In genomic region chr5:118989816-118990215, GRCh38 we compare ENCODE assay signal across 26 cellular contexts. TPM values are rescaled to one million over a fixed set of nuclear protein-coding genes. Genes with fewer than 3 reads are reported as not detected.
DNase-seq lines count a peak whose midpoint lies in the region; ATAC-seq, FAIRE-seq and TF ChIP-seq lines count a peak whose summit lies in the region.
"Had no signal": no experiment of that assay in that cellular context is flagged by ENCODE, and none has a peak within 500 bp of the region (broad histone marks: within the 10 kb centered on the region; RNA-seq: fewer than 3 reads in every experiment).

No MANE protein-coding gene starts in this region.

- no peaks in the 10 kb centered on the region for H3K36me3 Mint-ChIP-seq in nephron progenitor cell (ENCODE audit: low read depth)
- peaks cover under 1 to 6% of the 10 kb centered on the region in 2 donors for H3K36me3 Mint-ChIP-seq in activated naive CD4-positive, alpha-beta T cell treated with anti-CD3 and anti-CD28 coated beads, Interleukin-2, amount 50 U/mL, for 72 hours

- FAIRE-seq in K562 (lab: Jason Lieb, UNC) = peak; percentile 11
- FAIRE-seq: GM12891, HTR-8/SVneo, RCC 7860 had no signal

- WGBS in K562 (ENCODE audit: insufficient coverage, low coverage, missing lambda C conversion rate) = 10% methylated on average over 6 of the region's 6 CpGs
- WGBS in upper lobe of left lung, 2 donors = 69 to 72% methylated on average over 6 of the region's 6 CpGs

- H3K27me3 ChIP-seq in BLaER1 (no peaks in the 10 kb centered on the region), K562 (ENCODE audit: control insufficient read depth in 2 of 2, insufficient read depth in 2 of 2, low read length in 2 of 2) (no peaks in the 10 kb centered on the region), upper lobe of left lung (no peaks in the 10 kb centered on the region), HAP-1 (ENCODE audit: low read depth) (no peaks in the 10 kb centered on the region)
- H3K27me3 ChIP-seq: ovary, tibial nerve had no signal

- no TSS peak for BruUV-seq in K562 (replicated peaks; lab: Mats Ljungman, UMichigan)

- no peaks in the 10 kb centered on the region; the same call in 2 of the 3 replicates for H3K79me2 ChIP-seq in K562 (ENCODE audit: control insufficient read depth, insufficient read depth, low read length)

- H3K4me3 Mint-ChIP-seq in nephron progenitor cell = no peak overlapping the region

- CTCF ChIA-PET in K562 (lab: Yijun Ruan, JAX; ENCODE audit: low intra/inter-chr PET ratio) = interaction anchor here (0.6 to 1.2 kb wide), 3 partner anchors 32 to 1090 kb away, joined by 3 to 5 read pairs (median 4); no protein-coding TSS in a partner anchor

- TF ChIP-seq EP300 in K562 (IDR thresholded peaks at IDR 0.05; ENCODE audit: low read length) (no peak), upper lobe of left lung (IDR thresholded peaks at IDR 0.05) (no peak)

- no peak overlapping the region for H3K9ac ChIP-seq in BLaER1
- H3K9ac ChIP-seq in K562 (ENCODE audit: insufficient read depth in 1 of 2, low read depth in 2 of 2, low read length in 2 of 2) = peak overlapping the region in 1 of 2 experiments; percentile 78; a peak in 2 of 4 replicates

- in situ Hi-C loops in K562 (cut with MboI) (loop anchor here (5.0 to 25.0 kb wide), 2 partner anchors 422 to 747 kb away; no protein-coding TSS in a partner anchor), HAP-1 (cut with MboI; ENCODE audit: low sequenced_read_pairs) (loop anchor here (10.0 kb wide), 1 partner anchor 425 kb away; no protein-coding TSS in a partner anchor)

- peaks cover 39% of the 10 kb centered on the region for H3K4me1 ChIP-seq in BLaER1
- H3K4me1 ChIP-seq in K562 (replicated peaks in 1 of 2; ENCODE audit: control insufficient read depth in 2 of 2, insufficient read depth in 2 of 2, low read length in 2 of 2) = peaks cover 13 to 27% of the 10 kb centered on the region in 2 experiments; a peak in 4 of 5 replicates
- H3K4me1 ChIP-seq in upper lobe of left lung = peaks cover 6 to 17% (median 10%) of the 10 kb centered on the region in 4 donors
- H3K4me1 ChIP-seq in HAP-1 = peaks cover 10% of the 10 kb centered on the region

- H3K4me1 Mint-ChIP-seq in nephron progenitor cell = peaks cover 20% of the 10 kb centered on the region

- intact Hi-C loops in K562 (cut with micrococcal nuclease) = loop anchor here (2.0 to 5.0 kb wide), 3 partner anchors 277 to 445 kb away; no protein-coding TSS in a partner anchor

- H3K4me2 ChIP-seq in BLaER1 (peak overlapping the region; percentile 81), K562 (ENCODE audit: insufficient read depth, low read length) (peak overlapping the region; percentile 86)

- no peak for TF ChIP-seq RAD21 in K562 (CRISPR knock-in tag; conservative IDR thresholded peaks at IDR 0.05 in 1 of 2, IDR thresholded peaks at IDR 0.05 in 1 of 2)

- H3K9me3 Mint-ChIP-seq in nephron progenitor cell = peaks cover 29% of the 10 kb centered on the region
- H3K9me3 Mint-ChIP-seq in activated naive CD4-positive, alpha-beta T cell treated with anti-CD3 and anti-CD28 coated beads, Interleukin-2, amount 50 U/mL, for 72 hours = peaks cover 0 to under 1% of the 10 kb centered on the region in 2 donors

- H3K36me3 ChIP-seq in BLaER1 (no peaks in the 10 kb centered on the region), K562 (ENCODE audit: control insufficient read depth, insufficient read depth, low read length) (no peaks in the 10 kb centered on the region), upper lobe of left lung (no peaks in the 10 kb centered on the region), HAP-1 (replicated peaks) (no peaks in the 10 kb centered on the region)
- H3K36me3 ChIP-seq: ovary, tibial nerve had no signal

- H4K20me1 ChIP-seq in BLaER1 (no peaks in the 10 kb centered on the region), K562 (replicated peaks; ENCODE audit: control insufficient read depth, insufficient read depth, low read length) (no peaks in the 10 kb centered on the region)

- H3K27ac Mint-ChIP-seq in nephron progenitor cell = peak overlapping the region; percentile 47
- no peak overlapping the region for H3K27ac Mint-ChIP-seq in activated naive CD4-positive, alpha-beta T cell treated with anti-CD3 and anti-CD28 coated beads, Interleukin-2, amount 50 U/mL, for 72 hours
- H3K27ac Mint-ChIP-seq: activated CD8-positive, alpha-beta T cell treated with anti-CD3 and anti-CD28 coated beads for 36 hours had no signal

- TF ChIP-seq CTCF in K562 (IDR thresholded peaks at IDR 0.05 in 2 of 3, conservative IDR thresholded peaks at IDR 0.05 in 1 of 3; ENCODE audit: insufficient read depth in 2 of 3, low read depth in 1 of 3, low read length in 3 of 3) (no peak), nephron progenitor cell (IDR thresholded peaks at IDR 0.05) (no peak), upper lobe of left lung (IDR thresholded peaks at IDR 0.05) (no peak)

- no peaks in the 10 kb centered on the region for H3K9me1 ChIP-seq in K562 (ENCODE audit: control insufficient read depth, insufficient read depth, low read length)

- ATAC-seq in K562 = peak; percentile 19
- no peak for ATAC-seq in activated naive CD4-positive, alpha-beta T cell treated with anti-CD3 and anti-CD28 coated beads, Interleukin-2, amount 50 U/mL, for 72 hours
- ATAC-seq in upper lobe of left lung (ENCODE audit: low FRiP score in 2 of 2) = no peak
- ATAC-seq: activated CD8-positive, alpha-beta T cell treated with anti-CD3 and anti-CD28 coated beads for 36 hours had no signal

- H3K9me3 ChIP-seq in BLaER1 = peaks cover 5% of the 10 kb centered on the region
- H3K9me3 ChIP-seq in K562 (replicated peaks; ENCODE audit: control insufficient read depth, insufficient read depth, low read depth, low read length) = no peaks in the 10 kb centered on the region
- no peaks in the 10 kb centered on the region for H3K9me3 ChIP-seq in upper lobe of left lung
- peaks cover 4% of the 10 kb centered on the region; the same call in 1 of the 2 replicates for H3K9me3 ChIP-seq in HAP-1
- H3K9me3 ChIP-seq: ovary, tibial nerve had no signal

- no peaks in the 10 kb centered on the region for H3K27me3 Mint-ChIP-seq in nephron progenitor cell (ENCODE audit: low read depth, poor library complexity)
- H3K27me3 Mint-ChIP-seq: activated CD8-positive, alpha-beta T cell treated with anti-CD3 and anti-CD28 coated beads for 36 hours had no signal

- H3K4me3 ChIP-seq in BLaER1 = no peak overlapping the region
- H3K4me3 ChIP-seq in K562 = no peak overlapping the region
- H3K4me3 ChIP-seq in upper lobe of left lung = no peak overlapping the region
- H3K4me3 ChIP-seq in HAP-1 = no peak overlapping the region
- H3K4me3 ChIP-seq: ovary had no signal

- H3K27ac ChIP-seq in BLaER1 = no peak overlapping the region
- peak overlapping the region; percentile 46 for H3K27ac ChIP-seq in K562 (ENCODE audit: extremely low read depth, low read depth, low read length)
- H3K27ac ChIP-seq in upper lobe of left lung = no peak overlapping the region
- H3K27ac ChIP-seq: C4-2B, ovary, tibial nerve had no signal

- H2AFZ ChIP-seq in K562 (ENCODE audit: low read depth, low read length) = peak overlapping the region; percentile 89

- TF ChIP-seq POLR2A in K562 (conservative IDR thresholded peaks at IDR 0.05) (no peak), upper lobe of left lung (IDR thresholded peaks at IDR 0.05) (no peak)

- DNase-seq in ELF-1 (ENCODE audit: low read depth, low spot score) (peak; percentile 8), K562 (ENCODE audit: extremely low read depth in 1 of 4, low spot score in 3 of 4) (peak in 2 of 4 experiments; percentile 44 to 65), nephron progenitor cell (no peak), germinal center (ENCODE audit: low spot score) (no peak), upper lobe of left lung (no peak), HAP-1 (ENCODE audit: low spot score in 2 of 2) (no peak)
- no peak for DNase-seq in activated naive CD4-positive, alpha-beta T cell treated with anti-CD3 and anti-CD28 coated beads, Interleukin-2, amount 50 U/mL, for 72 hours (ENCODE audit: low spot score in 2 of 2)
- DNase-seq: activated CD4-positive, CD25-positive, alpha-beta regulatory T cell treated with anti-CD3 and anti-CD28 coated beads, Interleukin-2, amount 50 U/mL, for 72 hours; activated CD8-positive, alpha-beta T cell treated with anti-CD3 and anti-CD28 coated beads for 36 hours; activated effector memory CD4-positive, alpha-beta T cell treated with anti-CD3 and anti-CD28 coated beads, Interleukin-2, amount 50 U/mL, for 16 hours; EL; KG1; mesenchymal stem cell; NCI-H1436; NCI-H2171 treated with DMSO at 0.1 percent for 48 hours; NCI-H524 treated with DMSO at 0.1 percent for 48 hours; NK-92 treated with Interleukin-12 subunit alpha and Interleukin-12 subunit beta, amount 100 ng/mL, for 24 hours; ovary; SIG-M5; SW 1271 had no signal

- POLR2A ChIA-PET in K562 (lab: Yijun Ruan, JAX) = interaction anchor here (1.0 to 1.5 kb wide), 4 partner anchors 19 to 445 kb away, joined by 3 to 4 read pairs (median 3); no protein-coding TSS in a partner anchor

TF ChIP-seq in K562, 482 proteins besides CTCF, POLR2A, EP300 and RAD21 (continues in another document):
- TF ChIP-seq ZNF445 (CRISPR knock-in tag; IDR thresholded peaks at IDR 0.05; ENCODE audit: low read depth) (no peak), ZEB2 (IDR thresholded peaks at IDR 0.05) (0 out of 2 replicates have a peak, but pooled peaks have one; percentile 12), L3MBTL2 (IDR thresholded peaks at IDR 0.05) (peak; percentile 33; the same call in 1 of the 2 replicates)

RNA-seq across cellular contexts. Expression of gene DTWD2, which starts 1.5 kb away (rescaled TPM):
- 1.4 and 1.7 TPM in 2 replicates for total RNA-seq in K562 (2011; cell fraction: chromatin; rRNA removed; ENCODE audit: low replicate concordance)
- total RNA-seq in K562 (2011; cell fraction: nucleolus; rRNA removed) = 1.2 and 1.7 TPM in 2 replicates
- total RNA-seq in K562 (2011; cell fraction: nucleoplasm; rRNA removed) = 1.7 and 2.4 TPM in 2 replicates
- total RNA-seq in K562 (2014; rRNA removed) (7.4 and 10.8 TPM in 2 replicates), K562 (2014; rRNA removed; fragmentation: Illumina TruSeq; extraction: Trizol) (4.9 and 5.4 TPM in 2 replicates), K562 (2015; rRNA removed; fragmentation: Illumina TruSeq; extraction: Trizol) (4.9 TPM in 2 replicates), K562 (2021) (5.5 TPM in 2 replicates), upper lobe of left lung (10 to 100 TPM in 3 of 6 donors, 1 to 10 TPM in 3; 7.1 to 14.7 (median 9.5) TPM)
- polyA plus RNA-seq in K562 (2011; rRNA removed) (2.2 and 3.1 TPM in 2 replicates), K562 (2014; fragmentation: Illumina TruSeq; extraction: Trizol) (3.1 and 3.7 TPM in 2 replicates), K562 (2014; fragmentation: Nextera tagmentation; extraction: Ambion mirVana) (1 to 10 TPM in 1 of 2 experiments, under 1 TPM in 1; 0.99 to 1.1 TPM), K562 (2014; rRNA removed) (3.2 and 4.1 TPM in 2 replicates)
- polyA plus RNA-seq in K562 (2011; cell fraction: cytosol; rRNA removed) = 2.9 and 3.5 TPM in 2 replicates
- polyA plus RNA-seq in K562 (2011; cell fraction: nucleus; rRNA removed) = 1.6 and 1.9 TPM in 2 replicates
- polyA plus RNA-seq in K562 (2012) = 3.0 and 20.2 TPM in 2 replicates
- polyA minus RNA-seq in K562 (2011; rRNA and poly(A)+ RNA removed) = 2.8 and 3.6 TPM in 2 replicates
- polyA minus RNA-seq in K562 (2011; cell fraction: cytosol; rRNA and poly(A)+ RNA removed) = 3.0 and 5.0 TPM in 2 replicates
- 1.9 and 2.4 TPM in 2 replicates for polyA minus RNA-seq in K562 (2011; cell fraction: nucleus; rRNA and poly(A)+ RNA removed)
- total RNA-seq in activated naive CD4-positive, alpha-beta T cell treated with anti-CD3 and anti-CD28 coated beads, Interleukin-2, amount 50 U/mL, for 72 hours = 1 to 10 TPM; 3.8 to 4.0 TPM
